21 cellular contexts compared by ENCODE assay signal in the genomic region with DNA sequence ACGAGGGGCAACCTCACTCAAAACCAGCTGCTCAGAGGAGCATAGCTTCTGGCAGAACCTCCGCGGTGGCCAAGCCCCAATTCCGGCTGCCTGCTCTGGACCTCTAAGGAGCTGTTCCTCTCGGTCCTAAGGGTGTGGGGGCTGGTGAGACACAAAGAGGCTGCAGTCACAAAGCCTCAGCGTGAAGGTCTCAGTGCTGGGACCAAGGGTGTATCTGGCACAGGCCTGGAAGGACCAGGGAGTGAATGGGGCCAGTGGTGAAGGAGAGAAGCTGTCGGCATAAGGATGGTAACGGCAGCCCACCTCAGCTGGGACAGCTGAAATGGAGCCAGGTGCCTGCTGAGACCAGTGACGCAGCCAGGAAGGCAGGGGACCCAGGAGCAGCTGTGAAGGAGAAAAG. TPM values are rescaled to one million over a fixed set of nuclear protein-coding genes. Genes with fewer than 3 reads are reported as not detected.
A peak's percentile ranks its signal among the peaks of the same experiment; 100 is the strongest.
DNase-seq lines count a peak whose midpoint lies in the region; ATAC-seq and TF ChIP-seq lines count a peak whose summit lies in the region.
"Had no signal": no experiment of that assay in that cellular context is flagged by ENCODE, and none has a peak within 500 bp of the region (broad histone marks: within the 10 kb centered on the region; RNA-seq: fewer than 3 reads in every experiment).

No MANE protein-coding gene starts in this region.

- no peak for TF ChIP-seq POLR2A in right lobe of liver (IDR thresholded peaks at IDR 0.05)

- no peaks in the 10 kb centered on the region for H3K4me1 ChIP-seq in right lobe of liver

- H3K9me3 Mint-ChIP-seq in CD14-positive monocyte: peaks cover 15 to 40% (median 24%) of the 10 kb centered on the region in 7 donors
- peaks cover 16% of the 10 kb centered on the region for H3K9me3 Mint-ChIP-seq in stimulated activated memory B cell treated with anti-CD40 and anti-IgM and Interleukin-4, amounts not matched to agents 10 μg/mL and 1 μg/mL and 100 μg/mL, for 72 hours

- ATAC-seq in right lobe of liver: no peak
- no peak for ATAC-seq in stimulated activated memory B cell treated with anti-CD40 and anti-IgM and Interleukin-4, amounts not matched to agents 10 μg/mL and 1 μg/mL and 100 μg/mL, for 72 hours
- ATAC-seq: PC-3, T-cell had no signal

- intact Hi-C loops in CD14-positive monocyte (cut with micrococcal nuclease): no loop called here
- intact Hi-C loops in right lobe of liver (cut with DNase I): no loop called here

- H3K36me3 Mint-ChIP-seq in CD14-positive monocyte: no peaks in the 10 kb centered on the region
- no peaks in the 10 kb centered on the region for H3K36me3 Mint-ChIP-seq in stimulated activated memory B cell treated with anti-CD40 and anti-IgM and Interleukin-4, amounts not matched to agents 10 μg/mL and 1 μg/mL and 100 μg/mL, for 72 hours
- H3K36me3 Mint-ChIP-seq: T-cell had no signal

- TF ChIP-seq CTCF in CD14-positive monocyte (IDR thresholded peaks at IDR 0.05) (no peak), right lobe of liver (IDR thresholded peaks at IDR 0.05) (no peak)

- H3K4me1 Mint-ChIP-seq in CD14-positive monocyte: no peaks in the 10 kb centered on the region
- no peaks in the 10 kb centered on the region for H3K4me1 Mint-ChIP-seq in stimulated activated memory B cell treated with anti-CD40 and anti-IgM and Interleukin-4, amounts not matched to agents 10 μg/mL and 1 μg/mL and 100 μg/mL, for 72 hours
- H3K4me1 Mint-ChIP-seq: T-cell had no signal

- no peaks in the 10 kb centered on the region for H3K27me3 ChIP-seq in right lobe of liver
- H3K27me3 ChIP-seq: BLaER1 had no signal

- H3K27ac ChIP-seq in right lobe of liver: no peak overlapping the region
- H3K27ac ChIP-seq: 22Rv1, BLaER1, KMS-11, SK-N-MC had no signal

- H3K27ac Mint-ChIP-seq in CD14-positive monocyte: no peak overlapping the region
- H3K27ac Mint-ChIP-seq in stimulated activated memory B cell treated with anti-CD40 and anti-IgM and Interleukin-4, amounts not matched to agents 10 μg/mL and 1 μg/mL and 100 μg/mL, for 72 hours: no peak overlapping the region
- H3K27ac Mint-ChIP-seq: T-cell had no signal

- no peaks in the 10 kb centered on the region for H3K36me3 ChIP-seq in right lobe of liver
- H3K36me3 ChIP-seq: BLaER1 had no signal

- no peak overlapping the region for H3K4me3 Mint-ChIP-seq in CD14-positive monocyte
- H3K4me3 Mint-ChIP-seq in stimulated activated memory B cell treated with anti-CD40 and anti-IgM and Interleukin-4, amounts not matched to agents 10 μg/mL and 1 μg/mL and 100 μg/mL, for 72 hours: no peak overlapping the region
- H3K4me3 Mint-ChIP-seq: T-cell had no signal

- 47% methylated on average over 7 of the region's 9 CpGs for WGBS in right lobe of liver (ENCODE audit: insufficient coverage, low coverage, low lambda C conversion rate, missing lambda C conversion rate)

- H3K9me3 ChIP-seq in right lobe of liver: no peaks in the 10 kb centered on the region

- no peak overlapping the region for H3K4me3 ChIP-seq in right lobe of liver
- H3K4me3 ChIP-seq: BLaER1, SK-N-MC had no signal

- DNase-seq in DMS 273 (lab: John Stamatoyannopoulos, UW; ENCODE audit: unreplicated experiment) (peak; percentile 55), DMS 273 treated with DMSO at 0.1 percent for 48 hours (lab: John Stamatoyannopoulos, UW) (no peak), CD14-positive monocyte (ENCODE audit: low spot score) (peak; percentile 39), NCI-H69 (lab: John Stamatoyannopoulos, UW) (peak; percentile 16), right lobe of liver (peak; percentile 9 to 37 (median 25)), NCI-H1048 (lab: John Stamatoyannopoulos, UW) (no peak), medulla oblongata (ENCODE audit: extremely low spot score) (no peak)
- DNase-seq: DMS79, NCI-H1105, NCI-H2029, NCI-H2227 treated with DMSO at 0.1 percent for 48 hours, NCI-H526 treated with DMSO at 0.1 percent for 48 hours, PC-3, T-cell had no signal

- H3K27me3 Mint-ChIP-seq in CD14-positive monocyte (ENCODE audit: low read depth in 3 of 3): peaks cover 0 to 7% (median 7%) of the 10 kb centered on the region in 3 donors
- H3K27me3 Mint-ChIP-seq in stimulated activated memory B cell treated with anti-CD40 and anti-IgM and Interleukin-4, amounts not matched to agents 10 μg/mL and 1 μg/mL and 100 μg/mL, for 72 hours: peaks cover 40% of the 10 kb centered on the region

RNA-seq across cellular contexts. Expression of a gene that starts 5.3 kb away (rescaled TPM):
- polyA plus RNA-seq in CD14-positive monocyte: 1 to 10 TPM; 3.7 to 6.3 TPM
- 1 to 10 TPM in 1 of 6 experiments, under 1 TPM in 4, not detected in 1; 0.24 to 1.9 (median 0.76) TPM for total RNA-seq in right lobe of liver
- total RNA-seq: MCF 10A, PC-3 had no signal

RNA-seq across cellular contexts. Expression of a gene that starts 43.4 kb away (rescaled TPM):
- 100 to 1,000 TPM; 367 to 397 TPM for polyA plus RNA-seq in CD14-positive monocyte
- total RNA-seq in right lobe of liver: 100 to 1,000 TPM in 4 of 6 experiments, 10 to 100 TPM in 2; 78.2 to 225 (median 162) TPM

RNA-seq across cellular contexts. Expression of a gene that starts 43.7 kb away (rescaled TPM):
- polyA plus RNA-seq in CD14-positive monocyte: 1 to 10 TPM; 4.2 to 7.2 TPM
- total RNA-seq in right lobe of liver: 1 to 10 TPM; 6.9 to 9.2 (median 8.4) TPM

RNA-seq across cellular contexts. Expression of a gene that starts 54.6 kb away (rescaled TPM):
- polyA plus RNA-seq in CD14-positive monocyte: not detected
- total RNA-seq in right lobe of liver: not detected
- total RNA-seq: MCF 10A, PC-3, T-cell had no signal

RNA-seq across cellular contexts. Expression of a gene that starts 58.3 kb away (rescaled TPM):
- 10 to 100 TPM in 1 of 2 donors, 1 to 10 TPM in 1; 9.5 to 11.1 TPM for polyA plus RNA-seq in CD14-positive monocyte
- 1 to 10 TPM; 2.9 to 9.0 (median 5.2) TPM for total RNA-seq in right lobe of liver
- total RNA-seq: G401, MCF 10A, PC-3 had no signal

Comparison
In these comparisons a context has a peak if more than half of its experiments do, and no peak if none do; other contexts are left out.
1. DNase-seq: peak in DMS 273 (single experiment), CD14-positive monocyte (single experiment), NCI-H69 (single experiment) and right lobe of liver (3 of 3); none in DMS 273 treated with DMSO at 0.1 percent for 48 hours (single experiment), NCI-H1048 (single experiment) and medulla oblongata (single experiment).